Comparison of ENCODE assay signal across 10 cellular contexts in genomic region chr15:90362936-90363212, GRCh38. TPM values are rescaled to one million over a fixed set of nuclear protein-coding genes. Genes with fewer than 3 reads are reported as not detected.
DNase-seq lines count a peak whose midpoint lies in the region; ATAC-seq, FAIRE-seq and TF ChIP-seq lines count a peak whose summit lies in the region.
"Had no signal": no experiment of that assay in that cellular context is flagged by ENCODE, and none has a peak within 500 bp of the region (broad histone marks: within the 10 kb centered on the region; RNA-seq: fewer than 3 reads in every experiment).

No MANE protein-coding gene starts in this region.

- H3K27me3 ChIP-seq in left lung = no peaks in the 10 kb centered on the region
- H3K27me3 ChIP-seq: BLaER1 had no signal

- no peak overlapping the region for H3K4me3 ChIP-seq in left lung
- H3K4me3 ChIP-seq: BLaER1 had no signal

- no peaks in the 10 kb centered on the region for H3K36me3 ChIP-seq in left lung
- H3K36me3 ChIP-seq: BLaER1 had no signal

- H3K27ac ChIP-seq in left lung = peak overlapping the region; percentile 75 to 82
- H3K27ac ChIP-seq: BLaER1 had no signal

- H3K4me1 ChIP-seq in left lung = peaks cover 10 to 28% of the 10 kb centered on the region in 2 donors

- TF ChIP-seq CTCF in chondrocyte (IDR thresholded peaks at IDR 0.05) = no peak
- TF ChIP-seq CTCF in left lung (IDR thresholded peaks at IDR 0.05) = no peak

- ATAC-seq in left lung = peak; percentile 56
- ATAC-seq in GM18517 (IDR thresholded peaks at IDR 0.05; ENCODE audit: unreplicated experiment) = no peak

- no peak for DNase-seq in activated T-cell treated with anti-CD3 and anti-CD28 coated beads, Interleukin-2, amount 50 U/mL, for 24 hours
- DNase-seq in activated T-cell treated with anti-CD3 and anti-CD28 coated beads for 4 hours (no peak), chondrocyte (ENCODE audit: low spot score) (no peak), left lung (no peak), urothelium cell line (ENCODE audit: low spot score) (peak; percentile 69), NCI-H524 (lab: John Stamatoyannopoulos, UW) (no peak), NCI-H146 treated with DMSO at 0.1 percent for 48 hours (lab: John Stamatoyannopoulos, UW; ENCODE audit: unreplicated experiment) (no peak)
- DNase-seq: activated naive CD8-positive, alpha-beta T cell treated with anti-CD3 and anti-CD28 coated beads for 36 hours had no signal

- H3K27ac Mint-ChIP-seq in activated T-cell treated with anti-CD3 and anti-CD28 coated beads, Interleukin-2, amount 50 U/mL, for 24 hours = peak overlapping the region; percentile 34
- H3K27ac Mint-ChIP-seq in chondrocyte (ENCODE audit: unreplicated experiment) = peak overlapping the region; percentile 97
- H3K27ac Mint-ChIP-seq: activated naive CD8-positive, alpha-beta T cell treated with anti-CD3 and anti-CD28 coated beads for 36 hours had no signal

- peaks cover 30% of the 10 kb centered on the region for H3K4me1 Mint-ChIP-seq in activated T-cell treated with anti-CD3 and anti-CD28 coated beads, Interleukin-2, amount 50 U/mL, for 24 hours (ENCODE audit: low read depth)
- H3K4me1 Mint-ChIP-seq in chondrocyte (ENCODE audit: low read depth) = peaks cover 41% of the 10 kb centered on the region

- H3K9me3 ChIP-seq in left lung = no peaks in the 10 kb centered on the region
- H3K9me3 ChIP-seq: BLaER1 had no signal

- no peaks in the 10 kb centered on the region for H3K36me3 Mint-ChIP-seq in activated T-cell treated with anti-CD3 and anti-CD28 coated beads, Interleukin-2, amount 50 U/mL, for 24 hours (ENCODE audit: low read depth)
- peaks cover 6% of the 10 kb centered on the region for H3K36me3 Mint-ChIP-seq in chondrocyte (ENCODE audit: low read depth)
- H3K36me3 Mint-ChIP-seq: activated naive CD8-positive, alpha-beta T cell treated with anti-CD3 and anti-CD28 coated beads for 36 hours had no signal

- H3K9me3 Mint-ChIP-seq in activated T-cell treated with anti-CD3 and anti-CD28 coated beads, Interleukin-2, amount 50 U/mL, for 24 hours = no peaks in the 10 kb centered on the region
- H3K9me3 Mint-ChIP-seq in chondrocyte (ENCODE audit: low read depth) = no peaks in the 10 kb centered on the region
- H3K9me3 Mint-ChIP-seq: activated naive CD8-positive, alpha-beta T cell treated with anti-CD3 and anti-CD28 coated beads for 36 hours had no signal

- H3K4me3 Mint-ChIP-seq in activated T-cell treated with anti-CD3 and anti-CD28 coated beads, Interleukin-2, amount 50 U/mL, for 24 hours = no peak overlapping the region
- H3K4me3 Mint-ChIP-seq in chondrocyte (ENCODE audit: unreplicated experiment) = no peak overlapping the region
- H3K4me3 Mint-ChIP-seq: activated naive CD8-positive, alpha-beta T cell treated with anti-CD3 and anti-CD28 coated beads for 36 hours had no signal

- intact Hi-C loops in left lung (cut with DNase I) = no loop called here

- no peaks in the 10 kb centered on the region for H3K27me3 Mint-ChIP-seq in activated T-cell treated with anti-CD3 and anti-CD28 coated beads, Interleukin-2, amount 50 U/mL, for 24 hours
- H3K27me3 Mint-ChIP-seq in chondrocyte (ENCODE audit: low read depth) = no peaks in the 10 kb centered on the region
- H3K27me3 Mint-ChIP-seq: activated naive CD8-positive, alpha-beta T cell treated with anti-CD3 and anti-CD28 coated beads for 36 hours had no signal

- no peak for FAIRE-seq in urothelium cell line (lab: Jason Lieb, UNC)

RNA-seq across cellular contexts. Expression of gene ZNF774, which starts 10.8 kb away (rescaled TPM):
- total RNA-seq in chondrocyte (3.2 to 4.8 TPM (median 3.3 TPM) in 3 replicates), left lung (1 to 10 TPM; 3.6 to 5.4 TPM)

RNA-seq across cellular contexts. Expression of gene IQGAP1, which starts 25.2 kb away (rescaled TPM):
- total RNA-seq in chondrocyte (206 to 214 TPM (median 209 TPM) in 3 replicates), left lung (100 to 1,000 TPM; 257 to 296 TPM)
